In genomic region chr1:51519048-51519856, GRCh38 we compare ENCODE assay signal across 8 cellular contexts. TPM values are rescaled to one million over a fixed set of nuclear protein-coding genes. Genes with fewer than 3 reads are reported as not detected.
DNase-seq lines count a peak whose midpoint lies in the region; ATAC-seq lines count a peak whose summit lies in the region.

Gene EPS15, minus strand, starts transcription at chr1:51519266. Its CDS starts 35 bp downstream, at chr1:51519231.

- peak within 1 kb of the TSS; percentile 90 to 97 (median 96) for H3K4me3 Mint-ChIP-seq in IgD-negative memory B cell
- peak within 1 kb of the TSS; percentile 96 for H3K4me3 Mint-ChIP-seq in activated T-helper 17 cell treated with anti-CD3 and anti-CD28 coated beads, Interleukin-2, amount 50 U/mL, for 72 hours
- peak within 1 kb of the TSS; percentile 93 to 99 (median 97) for H3K4me3 Mint-ChIP-seq in naive B cell
- H3K4me3 Mint-ChIP-seq in stimulated activated effector memory CD8-positive, alpha-beta T cell treated with anti-CD3 and anti-CD28 coated beads, Interleukin-12 subunit alpha, Interleukin-12 subunit beta, amount 100 ng/mL, for 72 hours, result peak within 1 kb of the TSS; percentile 84

- no peaks in the 10 kb centered on the region for H3K9me3 Mint-ChIP-seq in IgD-negative memory B cell
- H3K9me3 Mint-ChIP-seq in activated T-helper 17 cell treated with anti-CD3 and anti-CD28 coated beads, Interleukin-2, amount 50 U/mL, for 72 hours, result no peaks in the 10 kb centered on the region
- no peaks in the 10 kb centered on the region for H3K9me3 Mint-ChIP-seq in naive B cell
- H3K9me3 Mint-ChIP-seq in stimulated activated effector memory CD8-positive, alpha-beta T cell treated with anti-CD3 and anti-CD28 coated beads, Interleukin-12 subunit alpha, Interleukin-12 subunit beta, amount 100 ng/mL, for 72 hours, result no peaks in the 10 kb centered on the region

- H3K36me3 Mint-ChIP-seq in IgD-negative memory B cell, result no peaks in the 10 kb centered on the region
- H3K36me3 Mint-ChIP-seq in activated T-helper 17 cell treated with anti-CD3 and anti-CD28 coated beads, Interleukin-2, amount 50 U/mL, for 72 hours (ENCODE audit: low read depth), result peaks cover 15% of the 10 kb centered on the region
- H3K36me3 Mint-ChIP-seq in naive B cell, result peaks cover 0 to 8% of the 10 kb centered on the region in 2 donors
- peaks cover 26% of the 10 kb centered on the region for H3K36me3 Mint-ChIP-seq in stimulated activated effector memory CD8-positive, alpha-beta T cell treated with anti-CD3 and anti-CD28 coated beads, Interleukin-12 subunit alpha, Interleukin-12 subunit beta, amount 100 ng/mL, for 72 hours

- ATAC-seq in GM21515 (IDR thresholded peaks at IDR 0.05; ENCODE audit: unreplicated experiment) (peak; percentile 45), naive B cell (ENCODE audit: low read depth in 2 of 2) (peak; percentile 75 to 80)
- peak; percentile 79 for ATAC-seq in activated T-helper 17 cell treated with anti-CD3 and anti-CD28 coated beads, Interleukin-2, amount 50 U/mL, for 72 hours (replicated peaks)
- ATAC-seq in stimulated activated effector memory CD8-positive, alpha-beta T cell treated with anti-CD3 and anti-CD28 coated beads, Interleukin-12 subunit alpha, Interleukin-12 subunit beta, amount 100 ng/mL, for 72 hours, result peak; percentile 86

- peak within 1 kb of the TSS; percentile 91 to 94 (median 94) for H3K27ac Mint-ChIP-seq in IgD-negative memory B cell
- H3K27ac Mint-ChIP-seq in activated T-helper 17 cell treated with anti-CD3 and anti-CD28 coated beads, Interleukin-2, amount 50 U/mL, for 72 hours, result peak within 1 kb of the TSS; percentile 94
- H3K27ac Mint-ChIP-seq in naive B cell, result peak within 1 kb of the TSS; percentile 94 to 98 (median 96)
- peak within 1 kb of the TSS; percentile 94 for H3K27ac Mint-ChIP-seq in stimulated activated effector memory CD8-positive, alpha-beta T cell treated with anti-CD3 and anti-CD28 coated beads, Interleukin-12 subunit alpha, Interleukin-12 subunit beta, amount 100 ng/mL, for 72 hours

- peak; percentile 59 for DNase-seq in DMS 273 treated with DMSO at 0.1 percent for 48 hours (lab: John Stamatoyannopoulos, UW)
- DNase-seq in RPMI8226, result peak; percentile 93
- peak; percentile 79 for DNase-seq in fibroblast of gingiva (ENCODE audit: low read depth)
- peak; percentile 81 for DNase-seq in naive B cell
- DNase-seq in stimulated activated effector memory CD8-positive, alpha-beta T cell treated with anti-CD3 and anti-CD28 coated beads, Interleukin-12 subunit alpha, Interleukin-12 subunit beta, amount 100 ng/mL, for 72 hours (ENCODE audit: low spot score in 2 of 2), result peak; percentile 92 to 94

- no peaks in the 10 kb centered on the region for H3K27me3 Mint-ChIP-seq in IgD-negative memory B cell
- H3K27me3 Mint-ChIP-seq in activated T-helper 17 cell treated with anti-CD3 and anti-CD28 coated beads, Interleukin-2, amount 50 U/mL, for 72 hours, result no peaks in the 10 kb centered on the region
- no peaks in the 10 kb centered on the region for H3K27me3 Mint-ChIP-seq in naive B cell

- H3K4me1 Mint-ChIP-seq in IgD-negative memory B cell (peaks cover 29 to 51% (median 42%) of the 10 kb centered on the region in 3 donors), naive B cell (peaks cover 48 to 58% (median 55%) of the 10 kb centered on the region in 3 donors)
- H3K4me1 Mint-ChIP-seq in activated T-helper 17 cell treated with anti-CD3 and anti-CD28 coated beads, Interleukin-2, amount 50 U/mL, for 72 hours, result peaks cover 36% of the 10 kb centered on the region
- peaks cover 45% of the 10 kb centered on the region for H3K4me1 Mint-ChIP-seq in stimulated activated effector memory CD8-positive, alpha-beta T cell treated with anti-CD3 and anti-CD28 coated beads, Interleukin-12 subunit alpha, Interleukin-12 subunit beta, amount 100 ng/mL, for 72 hours

RNA-seq across cellular contexts. Expression of gene EPS15, which starts in this region (rescaled TPM):
- polyA plus RNA-seq in IgD-negative memory B cell (70.2 TPM), naive B cell (ENCODE audit: low read depth in 6 of 6) (10 to 100 TPM; 40.6 to 76.5 (median 67.9) TPM)
- 10 to 100 TPM; 54.2 to 65.4 TPM for total RNA-seq in activated T-helper 17 cell treated with anti-CD3 and anti-CD28 coated beads, Interleukin-2, amount 50 U/mL, for 72 hours

Comparison
In these comparisons a context has a peak if more than half of its experiments do, and no peak if none do; other contexts are left out.
1. Peak in every context shown above with its lines: DNase-seq and ATAC-seq.